20 cellular contexts compared by ENCODE assay signal in genomic region chr4:43330288-43330687, GRCh38.
DNase-seq lines count a peak whose midpoint lies in the region; ATAC-seq and TF ChIP-seq lines count a peak whose summit lies in the region.
"Had no signal": no experiment of that assay in that cellular context is flagged by ENCODE, and none has a peak within 500 bp of the region (broad histone marks: within the 10 kb centered on the region; RNA-seq: fewer than 3 reads in every experiment).

No MANE protein-coding gene starts in this region.

- H3F3A ChIP-seq in SK-N-SH (replicated peaks; ENCODE audit: insufficient read depth): peaks cover 34% of the 10 kb centered on the region

- ATAC-seq in HG02852 (IDR thresholded peaks at IDR 0.05; ENCODE audit: unreplicated experiment): no peak
- ATAC-seq: HepG2; naive thymus-derived CD8-positive, alpha-beta T cell; stimulated activated naive CD8-positive, alpha-beta T cell treated with anti-CD3 and anti-CD28 coated beads, Interleukin-15, amount 100 ng/mL, for 72 hours; upper lobe of right lung had no signal

- no peak overlapping the region for H3K4me3 ChIP-seq in HFF-Myc (replicated peaks; ENCODE audit: low read depth, low read length)
- H3K4me3 ChIP-seq in SK-N-SH (ENCODE audit: low read depth in 2 of 2, low read length in 1 of 2): no peak overlapping the region
- no peak overlapping the region for H3K4me3 ChIP-seq in fibroblast of lung (replicated peaks in 1 of 4; ENCODE audit: control extremely low read depth in 1 of 4, insufficient read depth in 1 of 4, low read depth in 3 of 4, low read length in 4 of 4)
- H3K4me3 ChIP-seq in skeletal muscle cell (ENCODE audit: low read depth, low read length): no peak overlapping the region
- no peak overlapping the region for H3K4me3 ChIP-seq in WERI-Rb-1 (ENCODE audit: low read depth, low read length)
- H3K4me3 ChIP-seq in tibial artery: no peak overlapping the region
- H3K4me3 ChIP-seq: esophagus squamous epithelium, Peyer's patch, upper lobe of right lung had no signal

- H3K27ac ChIP-seq in SK-N-SH (ENCODE audit: low read depth in 2 of 2, low read length in 1 of 2): peak overlapping the region in 1 of 2 experiments; percentile 81; a peak in 2 of 4 replicates
- H3K27ac ChIP-seq in fibroblast of lung (ENCODE audit: insufficient read depth, low read length): peak overlapping the region; percentile 72
- H3K27ac ChIP-seq in WERI-Rb-1: no peak overlapping the region
- no peak overlapping the region for H3K27ac ChIP-seq in tibial artery
- H3K27ac ChIP-seq: esophagus squamous epithelium, Peyer's patch, upper lobe of right lung had no signal

- TF ChIP-seq RAD21 in SK-N-SH (IDR thresholded peaks at IDR 0.05; ENCODE audit: low read length): no peak

- POLR2A ChIA-PET in SK-N-SH (lab: Yijun Ruan, JAX): no interaction called here

- H3K4me1 ChIP-seq in SK-N-SH (ENCODE audit: control insufficient read depth in 1 of 2, insufficient read depth in 2 of 2, low read depth in 1 of 2, low read length in 1 of 2) (peaks cover 0 to 12% of the 10 kb centered on the region in 2 experiments; a peak in 1 of 4 replicates), fibroblast of lung (ENCODE audit: control insufficient read depth, extremely low read depth, insufficient read depth, low read length) (peaks cover 7% of the 10 kb centered on the region), tibial artery (no peaks in the 10 kb centered on the region)
- H3K4me1 ChIP-seq: esophagus squamous epithelium, Peyer's patch, upper lobe of right lung had no signal

- H4K20me1 ChIP-seq in SK-N-SH (ENCODE audit: insufficient read depth) (no peaks in the 10 kb centered on the region), fibroblast of lung (ENCODE audit: control insufficient read depth, extremely low read depth, insufficient read depth, low read length) (no peaks in the 10 kb centered on the region)

- H3K36me3 ChIP-seq in SK-N-SH (replicated peaks in 1 of 2; ENCODE audit: control insufficient read depth in 1 of 2, insufficient read depth in 2 of 2, low read length in 1 of 2) (no peaks in the 10 kb centered on the region), fibroblast of lung (ENCODE audit: control insufficient read depth, insufficient read depth, low read length) (no peaks in the 10 kb centered on the region), WERI-Rb-1 (no peaks in the 10 kb centered on the region), tibial artery (no peaks in the 10 kb centered on the region)
- H3K36me3 ChIP-seq: esophagus squamous epithelium, Peyer's patch, upper lobe of right lung had no signal

- DNase-seq in HFF-Myc (ENCODE audit: extremely low read depth, low read depth): peak; percentile 33
- DNase-seq in SK-N-SH: no peak
- peak; percentile 74 to 83 for DNase-seq in fibroblast of lung (ENCODE audit: low read depth in 2 of 2)
- DNase-seq in skeletal muscle cell (ENCODE audit: low read depth): peak; percentile 79
- DNase-seq in activated CD4-positive, CD25-positive, alpha-beta regulatory T cell treated with anti-CD3 and anti-CD28 coated beads, Interleukin-2, amount 50 U/mL, for 72 hours: no peak
- DNase-seq in WERI-Rb-1: no peak
- DNase-seq in tibial artery: no peak
- DNase-seq: activated CD4-positive, alpha-beta T cell treated with anti-CD3 and anti-CD28 coated beads, Interleukin-2, amount 10 ng/mL, durations not matched to agents 7 days and 5 days; central memory CD4-positive, alpha-beta T cell; esophagus squamous epithelium; GOT3; hippocampal formation; kidney; naive thymus-derived CD8-positive, alpha-beta T cell; Peyer's patch; stimulated activated CD4-positive, alpha-beta T cell treated with anti-CD3 and anti-CD28 coated beads, Interleukin-2, amount 100 ng/mL, for 48 hours; stimulated activated naive CD8-positive, alpha-beta T cell treated with anti-CD3 and anti-CD28 coated beads, Interleukin-15, amount 100 ng/mL, for 72 hours; upper lobe of right lung had no signal

- H3K4me2 ChIP-seq in SK-N-SH (peak overlapping the region; percentile 51), fibroblast of lung (ENCODE audit: extremely low read depth, insufficient read depth, low read length) (no peak overlapping the region)

- H3K9me3 ChIP-seq in SK-N-SH: no peaks in the 10 kb centered on the region
- H3K9me3 ChIP-seq in fibroblast of lung (ENCODE audit: control insufficient read depth, insufficient read depth, low read depth, low read length): no peaks in the 10 kb centered on the region
- no peaks in the 10 kb centered on the region for H3K9me3 ChIP-seq in WERI-Rb-1 (ENCODE audit: severe bottlenecking)
- no peaks in the 10 kb centered on the region for H3K9me3 ChIP-seq in tibial artery
- H3K9me3 ChIP-seq: esophagus squamous epithelium, Peyer's patch, upper lobe of right lung had no signal

- peak in 1 of 2 experiments; percentile 44; a peak in 1 of 4 replicates for TF ChIP-seq EP300 in SK-N-SH (IDR thresholded peaks at IDR 0.05; ENCODE audit: borderline replicate concordance in 1 of 2, low read depth in 1 of 2, low read length in 1 of 2)

- no peak overlapping the region for H3K9ac ChIP-seq in SK-N-SH
- H3K9ac ChIP-seq in fibroblast of lung (ENCODE audit: insufficient read depth, low read length): no peak overlapping the region

- intact Hi-C loops in tibial artery (cut with DNase I; ENCODE audit: low total_unique reads): no loop called here

- H3K27me3 ChIP-seq in SK-N-SH (ENCODE audit: insufficient read depth) (no peaks in the 10 kb centered on the region), fibroblast of lung (ENCODE audit: control insufficient read depth, insufficient read depth, low read length) (no peaks in the 10 kb centered on the region), WERI-Rb-1 (ENCODE audit: insufficient read depth, low read depth, severe bottlenecking) (no peaks in the 10 kb centered on the region), tibial artery (no peaks in the 10 kb centered on the region)
- H3K27me3 ChIP-seq: esophagus squamous epithelium, Peyer's patch, upper lobe of right lung had no signal

- H3K9me2 ChIP-seq in SK-N-SH: no peaks in the 10 kb centered on the region

- CTCF ChIA-PET in SK-N-SH (lab: Yijun Ruan, JAX): no interaction called here

- TF ChIP-seq CTCF in HFF-Myc (IDR thresholded peaks at IDR 0.05; ENCODE audit: low read depth, low read length, missing control alignments): no peak
- TF ChIP-seq CTCF in SK-N-SH (IDR thresholded peaks at IDR 0.05): no peak
- TF ChIP-seq CTCF in fibroblast of lung (conservative IDR thresholded peaks at IDR 0.05 in 1 of 2, IDR thresholded peaks at IDR 0.05 in 1 of 2; ENCODE audit: low read depth in 1 of 2, low read length in 2 of 2): no peak
- no peak for TF ChIP-seq CTCF in WERI-Rb-1 (IDR thresholded peaks at IDR 0.05; ENCODE audit: low read depth, low read length)
- no peak for TF ChIP-seq CTCF in tibial artery (IDR thresholded peaks at IDR 0.05)

- no peaks in the 10 kb centered on the region for H3K79me2 ChIP-seq in SK-N-SH (ENCODE audit: insufficient read depth)
- no peaks in the 10 kb centered on the region for H3K79me2 ChIP-seq in fibroblast of lung (ENCODE audit: control insufficient read depth, insufficient read depth, low read length)

- H2AFZ ChIP-seq in SK-N-SH (ENCODE audit: low read depth) (peak overlapping the region; percentile 14; the same call in 1 of the 2 replicates), fibroblast of lung (ENCODE audit: low read length) (no peak overlapping the region)

- WGBS in SK-N-SH (ENCODE audit: low lambda C conversion rate): 14% methylated on average over 1 of the region's 1 CpG

TF ChIP-seq in SK-N-SH, 30 proteins besides CTCF, POLR2A, EP300 and RAD21 (continues in another document):
- no peak for TF ChIP-seq MEF2A (IDR thresholded peaks at IDR 0.05; ENCODE audit: borderline replicate concordance, low read depth)
- TF ChIP-seq TAF1 (IDR thresholded peaks at IDR 0.05; ENCODE audit: borderline replicate concordance, low read depth, low read length): no peak
- TF ChIP-seq JUND (IDR thresholded peaks at IDR 0.05): peak; percentile 80
- no peak for TF ChIP-seq FOXJ3 (CRISPR knock-in tag; IDR thresholded peaks at IDR 0.05)
- TF ChIP-seq PBX3 (IDR thresholded peaks at IDR 0.05): peak; percentile 81
- TF ChIP-seq ELF1 (IDR thresholded peaks at IDR 0.05): no peak
- TF ChIP-seq FOSL2 (IDR thresholded peaks at IDR 0.05; ENCODE audit: borderline replicate concordance, low read depth): peak; percentile 93
- TF ChIP-seq GATA2 (CRISPR knock-in tag; IDR thresholded peaks at IDR 0.05): no peak
- TF ChIP-seq RXRA (IDR thresholded peaks at IDR 0.05; ENCODE audit: borderline replicate concordance, low read depth): no peak
- TF ChIP-seq TCF12 (IDR thresholded peaks at IDR 0.05): peak; percentile 67
- no peak for TF ChIP-seq USF2 (IDR thresholded peaks at IDR 0.05; ENCODE audit: borderline replicate concordance, low read depth, low read length)
- no peak for TF ChIP-seq USF1 (IDR thresholded peaks at IDR 0.05; ENCODE audit: borderline replicate concordance, low read depth)
- peak; percentile 25; the same call in 1 of the 2 replicates for TF ChIP-seq POLR2AphosphoS5 (IDR thresholded peaks at IDR 0.05; ENCODE audit: low read depth, low read length)
- no peak for TF ChIP-seq TEAD4 (IDR thresholded peaks at IDR 0.05; ENCODE audit: borderline replicate concordance, insufficient read depth)
- peak; percentile 64 for TF ChIP-seq NFIC (IDR thresholded peaks at IDR 0.05; ENCODE audit: borderline replicate concordance)

Comparison
In these comparisons a context has a peak if more than half of its experiments do, and no peak if none do; other contexts are left out.
1. DNase-seq: peak in HFF-Myc (single experiment), fibroblast of lung (2 of 2) and skeletal muscle cell (single experiment); none in SK-N-SH (single experiment), activated CD4-positive, CD25-positive, alpha-beta regulatory T cell treated with anti-CD3 and anti-CD28 coated beads, Interleukin-2, amount 50 U/mL, for 72 hours (single experiment), WERI-Rb-1 (single experiment) and tibial artery (0 of 2).